ENCODE assay signal across 8 cellular contexts in genomic region chr17:21404539-21404938, GRCh38. TPM values are rescaled to one million over a fixed set of nuclear protein-coding genes. Genes with fewer than 3 reads are reported as not detected.
DNase-seq lines count a peak whose midpoint lies in the region; ATAC-seq, FAIRE-seq and TF ChIP-seq lines count a peak whose summit lies in the region.
"Not testable (repeated sequence)": the region's sequence is repeated elsewhere in the genome, so short reads cannot be mapped to it uniquely, and the experiment has no call there.
"Had no signal": no experiment of that assay in that cellular context is flagged by ENCODE, and none has a peak within 500 bp of the region (broad histone marks: within the 10 kb centered on the region; RNA-seq: fewer than 3 reads in every experiment).

No MANE protein-coding gene starts in this region.

- H3K79me2 ChIP-seq in K562 (ENCODE audit: control insufficient read depth, insufficient read depth, low read length); HepG2 (ENCODE audit: insufficient read depth, low read length): not testable (repeated sequence)

- not testable (repeated sequence) for TF ChIP-seq EP300 in K562 (IDR thresholded peaks at IDR 0.05; ENCODE audit: low read length); HepG2 (IDR thresholded peaks at IDR 0.05; ENCODE audit: low read depth in 2 of 2, low read length in 2 of 2); HepG2 (CRISPR knock-in tag; IDR thresholded peaks at IDR 0.05; ENCODE audit: borderline replicate concordance)

- BruUV-seq in K562 (replicated peaks; lab: Mats Ljungman, UMichigan); HepG2 (replicated peaks; lab: Mats Ljungman, UMichigan): not testable (repeated sequence)

- not testable (repeated sequence) for H3K27me3 Mint-ChIP-seq in dendritic cell treated with granulocyte-macrophage colony-stimulating factor and Interleukin-4, amounts not matched to agents 40 ng/mL and 50 ng/mL, for 4 days

- peaks cover 25% of the 10 kb centered on the region for H3K9me3 Mint-ChIP-seq in dendritic cell treated with granulocyte-macrophage colony-stimulating factor and Interleukin-4, amounts not matched to agents 40 ng/mL and 50 ng/mL, for 4 days

- not testable (repeated sequence) for TF ChIP-seq RAD21 in K562 (CRISPR knock-in tag; conservative IDR thresholded peaks at IDR 0.05 in 1 of 2, IDR thresholded peaks at IDR 0.05 in 1 of 2); HepG2 (CRISPR knock-in tag; IDR thresholded peaks at IDR 0.05)

- not testable (repeated sequence) for DNase-seq in K562 (ENCODE audit: extremely low read depth in 1 of 4, low spot score in 3 of 4); heart right ventricle; HepG2 (ENCODE audit: low spot score); spleen; urothelium cell line (ENCODE audit: low spot score)
- peak in 1 of 2 donors; percentile 81 for DNase-seq in psoas muscle

- in situ Hi-C loops in K562 (cut with MboI) = loop anchor here (25.0 kb wide), 1 partner anchor 683 kb away; no protein-coding TSS in a partner anchor
- in situ Hi-C loops in HepG2 (cut with HindIII; ENCODE audit: extremely low pct_ligation_motif_present, low pct_unique_long_range_greater_than_20kb) = not testable (repeated sequence)

- not testable (repeated sequence) for H3K4me2 ChIP-seq in K562 (ENCODE audit: insufficient read depth, low read length); HepG2 (ENCODE audit: low read depth, low read length)

- WGBS in K562 (ENCODE audit: insufficient coverage, low coverage, missing lambda C conversion rate) = 0% methylated on average over 6 of the region's 6 CpGs
- WGBS in heart right ventricle, 2 donors = 59 to 72% methylated on average over 6 of the region's 6 CpGs
- 17% methylated on average over 6 of the region's 6 CpGs for WGBS in HepG2 (ENCODE audit: low lambda C conversion rate)
- 32 to 47% (median 34%) methylated on average over 6 of the region's 6 CpGs for WGBS in psoas muscle, 3 donors
- 62 to 77% (median 74%) methylated on average over 5 to 6 of the region's 6 CpGs for WGBS in spleen, 5 donors

- H3K36me3 ChIP-seq in K562 (ENCODE audit: control insufficient read depth, insufficient read depth, low read length); heart right ventricle; HepG2 (replicated peaks in 1 of 2; ENCODE audit: control insufficient read depth in 1 of 2, insufficient read depth in 2 of 2, low read length in 2 of 2); psoas muscle (ENCODE audit: insufficient read depth in 1 of 2, low read depth in 1 of 2); spleen: not testable (repeated sequence)

- FAIRE-seq in K562 (lab: Jason Lieb, UNC) (peak; percentile 65), urothelium cell line (lab: Jason Lieb, UNC) (peak; percentile 56)
- FAIRE-seq in HepG2 (lab: Jason Lieb, UNC) = not testable (repeated sequence)

- not testable (repeated sequence) for H3K36me3 Mint-ChIP-seq in dendritic cell treated with granulocyte-macrophage colony-stimulating factor and Interleukin-4, amounts not matched to agents 40 ng/mL and 50 ng/mL, for 4 days (ENCODE audit: low read depth)

- not testable (repeated sequence) for H4K20me1 ChIP-seq in K562 (replicated peaks; ENCODE audit: control insufficient read depth, insufficient read depth, low read length); HepG2 (ENCODE audit: insufficient read depth, low read length)

- not testable (repeated sequence) for H3K4me3 ChIP-seq in K562; heart right ventricle; HepG2 (replicated peaks in 1 of 3; ENCODE audit: insufficient read depth in 1 of 3, low read depth in 2 of 3, low read length in 3 of 3); psoas muscle; spleen

- H3K4me1 Mint-ChIP-seq in dendritic cell treated with granulocyte-macrophage colony-stimulating factor and Interleukin-4, amounts not matched to agents 40 ng/mL and 50 ng/mL, for 4 days (ENCODE audit: low read depth) = not testable (repeated sequence)

- not testable (repeated sequence) for H3K27ac ChIP-seq in K562 (ENCODE audit: extremely low read depth, low read depth, low read length); HepG2 (ENCODE audit: extremely low read length, insufficient read depth, low read length)
- H3K27ac ChIP-seq in heart right ventricle (peak overlapping the region in 8 of 10 donors; percentile 20 to 78 (median 64)), psoas muscle (peak overlapping the region; percentile 63), spleen (peak overlapping the region in 6 of 8 donors; percentile 35 to 78 (median 74))

- TF ChIP-seq CTCF in K562 (IDR thresholded peaks at IDR 0.05 in 2 of 3, conservative IDR thresholded peaks at IDR 0.05 in 1 of 3; ENCODE audit: insufficient read depth in 2 of 3, low read depth in 1 of 3, low read length in 3 of 3); heart right ventricle (IDR thresholded peaks at IDR 0.05); psoas muscle (IDR thresholded peaks at IDR 0.05); spleen (IDR thresholded peaks at IDR 0.05 in 8 of 11, conservative IDR thresholded peaks at IDR 0.05 in 3 of 11): not testable (repeated sequence)
- TF ChIP-seq CTCF in HepG2 (CRISPR knock-in tag; IDR thresholded peaks at IDR 0.05) = 0 out of 2 replicates have a peak, but pooled peaks have one; percentile 5

- not testable (repeated sequence) for H3K4me1 ChIP-seq in K562 (replicated peaks in 1 of 2; ENCODE audit: control insufficient read depth in 2 of 2, insufficient read depth in 2 of 2, low read length in 2 of 2); HepG2 (ENCODE audit: insufficient read depth, low read length); psoas muscle
- H3K4me1 ChIP-seq in heart right ventricle (peaks cover 0 to 26% (median 10%) of the 10 kb centered on the region in 9 donors), spleen (peaks cover 0 to 27% (median 6%) of the 10 kb centered on the region in 6 donors)

- not testable (repeated sequence) for H3K9me3 ChIP-seq in K562 (replicated peaks; ENCODE audit: control insufficient read depth, insufficient read depth, low read depth, low read length); heart right ventricle; HepG2 (ENCODE audit: low read length); psoas muscle; spleen

- not testable (repeated sequence) for H3K9me1 ChIP-seq in K562 (ENCODE audit: control insufficient read depth, insufficient read depth, low read length)

- POLR2A ChIA-PET in K562 (lab: Yijun Ruan, JAX); HepG2 (lab: Yijun Ruan, JAX): not testable (repeated sequence)

- not testable (repeated sequence) for H3K9ac ChIP-seq in K562 (ENCODE audit: insufficient read depth in 1 of 2, low read depth in 2 of 2, low read length in 2 of 2); HepG2 (ENCODE audit: insufficient read depth, low read depth, low read length)

- not testable (repeated sequence) for H2AFZ ChIP-seq in K562 (ENCODE audit: low read depth, low read length); HepG2 (ENCODE audit: low read length)

- not testable (repeated sequence) for H3K27me3 ChIP-seq in K562 (ENCODE audit: control insufficient read depth in 2 of 2, insufficient read depth in 2 of 2, low read length in 2 of 2); heart right ventricle; HepG2 (ENCODE audit: control insufficient read depth in 1 of 2, insufficient read depth in 2 of 2, low read length in 2 of 2); psoas muscle (ENCODE audit: insufficient read depth in 3 of 3, low read length in 2 of 3); spleen (replicated peaks in 1 of 7)

- not testable (repeated sequence) for H3K4me3 Mint-ChIP-seq in dendritic cell treated with granulocyte-macrophage colony-stimulating factor and Interleukin-4, amounts not matched to agents 40 ng/mL and 50 ng/mL, for 4 days

- TF ChIP-seq POLR2A in K562 (conservative IDR thresholded peaks at IDR 0.05); HepG2 (IDR thresholded peaks at IDR 0.05; ENCODE audit: insufficient read depth in 1 of 2, low read depth in 2 of 2, low read length in 2 of 2); spleen (IDR thresholded peaks at IDR 0.05): not testable (repeated sequence)

- ATAC-seq in K562 (peak; percentile 66), heart right ventricle (peak in 2 of 8 donors; percentile 15 to 36), HepG2 (peak; percentile 41; the same call in 2 of the 3 replicates), psoas muscle (peak; percentile 45 to 82 (median 68))

- intact Hi-C loops in K562 (cut with micrococcal nuclease); dendritic cell treated with granulocyte-macrophage colony-stimulating factor and Interleukin-4, amounts not matched to agents 40 ng/mL and 50 ng/mL, for 4 days (cut with micrococcal nuclease); HepG2 (cut with micrococcal nuclease; ENCODE audit: unreplicated experiment); psoas muscle (cut with DNase I); spleen (cut with DNase I; ENCODE audit: low total_unique reads): not testable (repeated sequence)
- intact Hi-C loops in heart right ventricle (cut with DNase I) = loop anchor here in 1 of 10 donors (5.0 kb wide), 1 partner anchor 283 kb away; no protein-coding TSS in a partner anchor

- peak overlapping the region; percentile 46 for H3K27ac Mint-ChIP-seq in dendritic cell treated with granulocyte-macrophage colony-stimulating factor and Interleukin-4, amounts not matched to agents 40 ng/mL and 50 ng/mL, for 4 days

- CTCF ChIA-PET in K562 (lab: Yijun Ruan, JAX; ENCODE audit: low intra/inter-chr PET ratio); HepG2 (lab: Yijun Ruan, JAX; ENCODE audit: low intra/inter-chr PET ratio, low total read pairs): not testable (repeated sequence)

RNA-seq across cellular contexts. Expression of gene KCNJ12, which starts 28.4 kb away (rescaled TPM):
- not detected in 2 replicates for total RNA-seq in K562 (2011; cell fraction: chromatin; rRNA removed; ENCODE audit: low replicate concordance)
- not detected in 2 replicates for total RNA-seq in K562 (2011; cell fraction: nucleolus; rRNA removed)
- not detected in 2 replicates for total RNA-seq in K562 (2011; cell fraction: nucleoplasm; rRNA removed)
- total RNA-seq in K562 (2014; rRNA removed) (0.12 TPM in 1 of 2 replicates, not detected in the other), K562 (2014; rRNA removed; fragmentation: Illumina TruSeq; extraction: Trizol) (not detected in 2 replicates), K562 (2015; rRNA removed; fragmentation: Illumina TruSeq; extraction: Trizol) (not detected in 2 replicates), K562 (2021) (0.02 TPM in 1 of 2 replicates, not detected in the other), heart right ventricle (10 to 100 TPM in 2 of 10 donors, 1 to 10 TPM in 8; 7.2 to 14.7 (median 8.7) TPM), HepG2 (2016; rRNA removed; fragmentation: Illumina TruSeq; extraction: Trizol) (not detected in 2 replicates), psoas muscle (10 to 100 TPM in 3 of 4 donors, 1 to 10 TPM in 1; 9.4 to 31.0 (median 23.4) TPM), spleen (1 to 10 TPM; 1.0 to 4.8 (median 2.6) TPM)
- polyA plus RNA-seq in K562 (2011; rRNA removed) (not detected in 2 replicates), K562 (2014; fragmentation: Illumina TruSeq; extraction: Trizol) (not detected in 2 replicates), K562 (2014; fragmentation: Nextera tagmentation; extraction: Ambion mirVana) (not detected), K562 (2014; rRNA removed) (not detected in 2 replicates), heart right ventricle (1 to 10 TPM; 2.8 to 4.0 TPM), HepG2 (2011; rRNA removed) (not detected in 2 replicates), psoas muscle (10 to 100 TPM in 2 of 3 donors, 1 to 10 TPM in 1; 5.2 to 42.7 (median 13.6) TPM), spleen (under 1 TPM; 0.11 to 0.77 (median 0.12) TPM)
- polyA plus RNA-seq in K562 (2011; cell fraction: cytosol; rRNA removed) = 0.01 and 0.03 TPM in 2 replicates
- not detected in 2 replicates for polyA plus RNA-seq in K562 (2011; cell fraction: nucleus; rRNA removed)
- not detected in 2 replicates for polyA plus RNA-seq in K562 (2012)
- not detected in 2 replicates for polyA minus RNA-seq in K562 (2011; rRNA and poly(A)+ RNA removed)
- polyA minus RNA-seq in K562 (2011; cell fraction: cytosol; rRNA and poly(A)+ RNA removed) = not detected in 2 replicates
- not detected in 2 replicates for polyA minus RNA-seq in K562 (2011; cell fraction: nucleus; rRNA and poly(A)+ RNA removed)
- total RNA-seq in HepG2 (2016; cell fraction: cytosol; rRNA removed; fragmentation: Illumina TruSeq; extraction: Trizol; ENCODE audit: low read depth) = not detected in 2 replicates
- not detected in 2 replicates for total RNA-seq in HepG2 (2016; cell fraction: insoluble cytoplasmic fraction; rRNA removed; fragmentation: Illumina TruSeq; extraction: Trizol)
- total RNA-seq in HepG2 (2016; cell fraction: membrane; rRNA removed; fragmentation: Illumina TruSeq; extraction: Trizol) = not detected in 2 replicates
- not detected in 2 replicates for total RNA-seq in HepG2 (2016; cell fraction: nucleus; rRNA removed; fragmentation: Illumina TruSeq; extraction: Trizol)
- polyA plus RNA-seq in HepG2 (2011; cell fraction: cytosol; rRNA removed) = not detected in 2 replicates
- not detected in 2 replicates for polyA plus RNA-seq in HepG2 (2011; cell fraction: nucleus; rRNA removed)
- polyA plus RNA-seq in HepG2 (2012) = not detected in 2 replicates
- polyA plus RNA-seq in HepG2 (2016; cell fraction: cytosol; fragmentation: Illumina TruSeq; extraction: Trizol; ENCODE audit: low read depth) = not detected in 2 replicates
- not detected in 2 replicates for polyA plus RNA-seq in HepG2 (2016; cell fraction: insoluble cytoplasmic fraction; fragmentation: Illumina TruSeq; extraction: Trizol; ENCODE audit: low read depth)
- not detected in 2 replicates for polyA plus RNA-seq in HepG2 (2016; cell fraction: membrane; fragmentation: Illumina TruSeq; extraction: Trizol; ENCODE audit: low read depth)
- polyA plus RNA-seq in HepG2 (2016; cell fraction: nucleus; fragmentation: Illumina TruSeq; extraction: Trizol; ENCODE audit: insufficient read depth, low read depth) = not detected in 2 replicates
- polyA minus RNA-seq in HepG2 (2011; rRNA and poly(A)+ RNA removed; ENCODE audit: low replicate concordance) = 7.5 TPM in 1 of 2 replicates, not detected in the other
- polyA minus RNA-seq in HepG2 (2011; cell fraction: cytosol; rRNA and poly(A)+ RNA removed) = not detected in 2 replicates
- polyA minus RNA-seq in HepG2 (2011; cell fraction: nucleus; rRNA and poly(A)+ RNA removed) = 0.26 TPM in 1 of 2 replicates, not detected in the other
- total RNA-seq: CD8-positive, alpha-beta memory T cell had no signal
- polyA plus RNA-seq: CD8-positive, alpha-beta memory T cell had no signal
